Comparison of ENCODE assay signal across 10 cellular contexts in genomic region chrX:49059209-49060191, GRCh38. TPM values are rescaled to one million over a fixed set of nuclear protein-coding genes. Genes with fewer than 3 reads are reported as not detected.
DNase-seq lines count a peak whose midpoint lies in the region; ATAC-seq and TF ChIP-seq lines count a peak whose summit lies in the region.
"Had no signal": no experiment of that assay in that cellular context is flagged by ENCODE, and none has a peak within 500 bp of the region (broad histone marks: within the 10 kb centered on the region; RNA-seq: fewer than 3 reads in every experiment).

No MANE protein-coding gene starts in this region.

- no peak overlapping the region for H3K4ac ChIP-seq in trophoblast cell (ENCODE audit: low read depth, low read length)

- no peak overlapping the region for H2AK5ac ChIP-seq in trophoblast cell (ENCODE audit: low read length)

- no peak overlapping the region for H2AFZ ChIP-seq in trophoblast cell (ENCODE audit: insufficient read depth, low read length, poor library complexity)

- WGBS in esophagus muscularis mucosa, result 71% methylated on average over 18 of the region's 19 CpGs
- no CpG with 5 or more reads among the region's 19 CpGs for WGBS in trophoblast cell (ENCODE audit: extremely low coverage, insufficient coverage, insufficient read length)

- H3K14ac ChIP-seq in trophoblast cell (ENCODE audit: low read length), result no peak overlapping the region

- no peaks in the 10 kb centered on the region for H3K36me3 Mint-ChIP-seq in activated CD4-positive, alpha-beta T cell treated with anti-CD3 and anti-CD28 coated beads, Interleukin-2, amount 10 ng/mL, durations not matched to agents 24 days and 14 days (ENCODE audit: low read depth)
- peaks cover 2% of the 10 kb centered on the region for H3K36me3 Mint-ChIP-seq in effector memory CD8-positive, alpha-beta T cell (ENCODE audit: insufficient read depth)
- H3K36me3 Mint-ChIP-seq: CD14-positive monocyte; natural killer cell treated with Interleukin-12 subunit alpha and Interleukin-12 subunit beta and Interleukin-15 and Interleukin-18, amount 100 ng/mL, for 72 hours had no signal

- no peak overlapping the region for H3K23ac ChIP-seq in trophoblast cell (ENCODE audit: low read length)

- TF ChIP-seq EP300 in esophagus muscularis mucosa (IDR thresholded peaks at IDR 0.05), result no peak

- H2BK120ac ChIP-seq in trophoblast cell (ENCODE audit: insufficient read depth, low read length, poor library complexity), result no peak overlapping the region

- H3K27ac ChIP-seq in esophagus muscularis mucosa (replicated peaks in 1 of 4) (peak overlapping the region; percentile 23 to 46 (median 32)), trophoblast cell (ENCODE audit: low read depth, low read length) (peak overlapping the region; percentile 75)
- H3K27ac ChIP-seq: gastrocnemius medialis had no signal

- DNase-seq in LNCaP clone FGC (ENCODE audit: low read depth) (no peak), esophagus muscularis mucosa (ENCODE audit: extremely low spot score) (no peak), trophoblast cell (peak; percentile 10 to 35)
- DNase-seq in activated CD4-positive, alpha-beta T cell treated with anti-CD3 and anti-CD28 coated beads, Interleukin-2, amount 10 ng/mL, durations not matched to agents 24 days and 14 days, result no peak
- DNase-seq in effector memory CD8-positive, alpha-beta T cell, result no peak
- DNase-seq: gastrocnemius medialis; stimulated activated CD4-positive, alpha-beta T cell treated with anti-CD3 and anti-CD28 coated beads, Interleukin-4, amount 100 ng/mL, for 4 hours had no signal

- H3K9me3 Mint-ChIP-seq in activated CD4-positive, alpha-beta T cell treated with anti-CD3 and anti-CD28 coated beads, Interleukin-2, amount 10 ng/mL, durations not matched to agents 24 days and 14 days, result no peaks in the 10 kb centered on the region
- no peaks in the 10 kb centered on the region for H3K9me3 Mint-ChIP-seq in effector memory CD8-positive, alpha-beta T cell
- H3K9me3 Mint-ChIP-seq: natural killer cell treated with Interleukin-12 subunit alpha and Interleukin-12 subunit beta and Interleukin-15 and Interleukin-18, amount 100 ng/mL, for 72 hours had no signal

- no peak for TF ChIP-seq POLR2A in esophagus muscularis mucosa (IDR thresholded peaks at IDR 0.05; ENCODE audit: low read depth)

- no peak overlapping the region for H4K8ac ChIP-seq in trophoblast cell (ENCODE audit: low read depth, low read length)

- H3K79me1 ChIP-seq in trophoblast cell (ENCODE audit: low read length), result peaks cover 4% of the 10 kb centered on the region

- H3K4me1 ChIP-seq in esophagus muscularis mucosa (peaks cover 0 to 8% (median 7%) of the 10 kb centered on the region in 4 donors), trophoblast cell (ENCODE audit: control insufficient read depth in 1 of 2, insufficient read depth in 2 of 2, low read length in 2 of 2) (peaks cover 4 to 10% of the 10 kb centered on the region in 2 experiments)
- H3K4me1 ChIP-seq: gastrocnemius medialis had no signal

- H3K18ac ChIP-seq in trophoblast cell (ENCODE audit: low read length), result no peak overlapping the region

- peaks cover 7% of the 10 kb centered on the region for H3K4me1 Mint-ChIP-seq in activated CD4-positive, alpha-beta T cell treated with anti-CD3 and anti-CD28 coated beads, Interleukin-2, amount 10 ng/mL, durations not matched to agents 24 days and 14 days
- H3K4me1 Mint-ChIP-seq in effector memory CD8-positive, alpha-beta T cell (ENCODE audit: low read depth in 2 of 2), result peaks cover 8 to 14% of the 10 kb centered on the region in 2 donors

- peak overlapping the region; percentile 8 for H4K91ac ChIP-seq in trophoblast cell (ENCODE audit: low read depth, low read length)

- H2BK12ac ChIP-seq in trophoblast cell (ENCODE audit: low read length), result no peak overlapping the region

- H3K4me2 ChIP-seq in trophoblast cell (ENCODE audit: low read length), result peak overlapping the region; percentile 55

- H4K12ac ChIP-seq in trophoblast cell (ENCODE audit: low read depth, low read length), result no peak overlapping the region

- H3K27me3 Mint-ChIP-seq in activated CD4-positive, alpha-beta T cell treated with anti-CD3 and anti-CD28 coated beads, Interleukin-2, amount 10 ng/mL, durations not matched to agents 24 days and 14 days, result no peaks in the 10 kb centered on the region
- no peaks in the 10 kb centered on the region for H3K27me3 Mint-ChIP-seq in effector memory CD8-positive, alpha-beta T cell
- H3K27me3 Mint-ChIP-seq: natural killer cell treated with Interleukin-12 subunit alpha and Interleukin-12 subunit beta and Interleukin-15 and Interleukin-18, amount 100 ng/mL, for 72 hours had no signal

- H3K9me3 ChIP-seq in esophagus muscularis mucosa (peaks cover 0 to 2% (median 0%) of the 10 kb centered on the region in 4 donors), trophoblast cell (ENCODE audit: insufficient read depth, low read depth, low read length) (no peaks in the 10 kb centered on the region)
- H3K9me3 ChIP-seq: gastrocnemius medialis had no signal

- no peak overlapping the region for H3K27ac Mint-ChIP-seq in activated CD4-positive, alpha-beta T cell treated with anti-CD3 and anti-CD28 coated beads, Interleukin-2, amount 10 ng/mL, durations not matched to agents 24 days and 14 days
- no peak overlapping the region for H3K27ac Mint-ChIP-seq in effector memory CD8-positive, alpha-beta T cell

- intact Hi-C loops in esophagus muscularis mucosa (cut with DNase I), result no loop called here
- intact Hi-C loops in activated CD4-positive, alpha-beta T cell treated with anti-CD3 and anti-CD28 coated beads, Interleukin-2, amount 10 ng/mL, durations not matched to agents 24 days and 14 days (cut with micrococcal nuclease), result no loop called here

- H3K79me2 ChIP-seq in trophoblast cell (ENCODE audit: control insufficient read depth, insufficient read depth, low read length, poor library complexity), result no peaks in the 10 kb centered on the region

- peak overlapping the region; percentile 19 for H3K9ac ChIP-seq in trophoblast cell (ENCODE audit: low read length)

- TF ChIP-seq CTCF in LNCaP clone FGC (IDR thresholded peaks at IDR 0.05; ENCODE audit: control insufficient read depth, extremely low read depth, insufficient read depth) (no peak), esophagus muscularis mucosa (IDR thresholded peaks at IDR 0.05) (no peak)

- H2BK5ac ChIP-seq in trophoblast cell (ENCODE audit: low read depth, low read length, poor library complexity), result peak overlapping the region; percentile 71

- H3K36me3 ChIP-seq in esophagus muscularis mucosa, result peaks cover 0 to 23% (median 8%) of the 10 kb centered on the region in 4 donors
- H3K36me3 ChIP-seq in trophoblast cell (ENCODE audit: control insufficient read depth in 1 of 2, insufficient read depth in 2 of 2, low read length in 2 of 2), result peaks cover 28 to 34% of the 10 kb centered on the region in 2 experiments
- H3K36me3 ChIP-seq: gastrocnemius medialis had no signal

- H3K27me3 ChIP-seq in esophagus muscularis mucosa (no peaks in the 10 kb centered on the region), trophoblast cell (ENCODE audit: insufficient read depth, low read length) (no peaks in the 10 kb centered on the region)
- H3K27me3 ChIP-seq: gastrocnemius medialis had no signal

- ATAC-seq in HG02571 (IDR thresholded peaks at IDR 0.05; ENCODE audit: unreplicated experiment), result no peak
- ATAC-seq in effector memory CD8-positive, alpha-beta T cell (replicated peaks), result no peak
- ATAC-seq: gastrocnemius medialis; natural killer cell treated with Interleukin-12 subunit alpha and Interleukin-12 subunit beta and Interleukin-15 and Interleukin-18, amount 100 ng/mL, for 72 hours had no signal

- H3K4me3 ChIP-seq in LNCaP clone FGC (ENCODE audit: low read depth, low read length), result peak overlapping the region; percentile 75
- H3K4me3 ChIP-seq in esophagus muscularis mucosa, result peak overlapping the region in 1 of 4 donors; percentile 30
- H3K4me3 ChIP-seq in trophoblast cell (ENCODE audit: low read depth, low read length), result peak overlapping the region; percentile 76
- H3K4me3 ChIP-seq: gastrocnemius medialis had no signal

- no peak overlapping the region for H3K4me3 Mint-ChIP-seq in activated CD4-positive, alpha-beta T cell treated with anti-CD3 and anti-CD28 coated beads, Interleukin-2, amount 10 ng/mL, durations not matched to agents 24 days and 14 days
- no peak overlapping the region for H3K4me3 Mint-ChIP-seq in effector memory CD8-positive, alpha-beta T cell
- H3K4me3 Mint-ChIP-seq: CD14-positive monocyte; natural killer cell treated with Interleukin-12 subunit alpha and Interleukin-12 subunit beta and Interleukin-15 and Interleukin-18, amount 100 ng/mL, for 72 hours had no signal

RNA-seq across cellular contexts. Expression of gene CCDC120, which starts 0.7 kb away (rescaled TPM):
- total RNA-seq in esophagus muscularis mucosa, result 1 to 10 TPM; 1.2 to 5.1 (median 2.9) TPM
- polyA plus RNA-seq in trophoblast cell (2013), result 15.3 and 15.8 TPM in 2 replicates
- total RNA-seq in activated CD4-positive, alpha-beta T cell treated with anti-CD3 and anti-CD28 coated beads, Interleukin-2, amount 10 ng/mL, durations not matched to agents 24 days and 14 days, result 4.4 and 4.5 TPM in 2 replicates

RNA-seq across cellular contexts. Expression of gene PRAF2, which starts 14.3 kb away (rescaled TPM):
- 10 to 100 TPM; 15.9 to 26.6 (median 23.8) TPM for total RNA-seq in esophagus muscularis mucosa
- polyA plus RNA-seq in trophoblast cell (2013), result 45.4 and 45.7 TPM in 2 replicates
- 12.5 and 15.9 TPM in 2 replicates for total RNA-seq in activated CD4-positive, alpha-beta T cell treated with anti-CD3 and anti-CD28 coated beads, Interleukin-2, amount 10 ng/mL, durations not matched to agents 24 days and 14 days

RNA-seq across cellular contexts. Expression of gene TFE3, which starts 16.3 kb away (rescaled TPM):
- total RNA-seq in esophagus muscularis mucosa, result 100 to 1,000 TPM in 3 of 4 donors, 10 to 100 TPM in 1; 99.9 to 181 (median 150) TPM
- polyA plus RNA-seq in trophoblast cell (2013), result 25.5 and 26.5 TPM in 2 replicates
- 28.8 and 30.8 TPM in 2 replicates for total RNA-seq in activated CD4-positive, alpha-beta T cell treated with anti-CD3 and anti-CD28 coated beads, Interleukin-2, amount 10 ng/mL, durations not matched to agents 24 days and 14 days

RNA-seq across cellular contexts. Expression of gene WDR45, which starts 20.2 kb away (rescaled TPM):
- 10 to 100 TPM; 68.1 to 77.9 (median 72.7) TPM for total RNA-seq in esophagus muscularis mucosa
- polyA plus RNA-seq in trophoblast cell (2013), result 39.0 and 40.1 TPM in 2 replicates
- total RNA-seq in activated CD4-positive, alpha-beta T cell treated with anti-CD3 and anti-CD28 coated beads, Interleukin-2, amount 10 ng/mL, durations not matched to agents 24 days and 14 days, result 38.7 and 40.8 TPM in 2 replicates

RNA-seq across cellular contexts. Expression of gene GRIPAP1, which starts 57.4 kb away (rescaled TPM):
- 10 to 100 TPM; 24.7 to 36.4 (median 33.7) TPM for total RNA-seq in esophagus muscularis mucosa
- 13.3 and 14.0 TPM in 2 replicates for polyA plus RNA-seq in trophoblast cell (2013)
- total RNA-seq in activated CD4-positive, alpha-beta T cell treated with anti-CD3 and anti-CD28 coated beads, Interleukin-2, amount 10 ng/mL, durations not matched to agents 24 days and 14 days, result 85.7 and 87.3 TPM in 2 replicates

Comparison
In these comparisons a context has a peak if more than half of its experiments do, and no peak if none do; other contexts are left out.
1. DNase-seq: peak in trophoblast cell (2 of 2); none in LNCaP clone FGC (single experiment), esophagus muscularis mucosa (single experiment), activated CD4-positive, alpha-beta T cell treated with anti-CD3 and anti-CD28 coated beads, Interleukin-2, amount 10 ng/mL, durations not matched to agents 24 days and 14 days (single experiment) and effector memory CD8-positive, alpha-beta T cell (0 of 3).